ENCODE assay signal across 1 cellular context in genomic region chr20:34397096-34397495, GRCh38.
TF ChIP-seq lines count a peak whose summit lies in the region.

No MANE protein-coding gene starts in this region.

TF ChIP-seq in GM23338, 12 proteins besides CTCF, POLR2A, EP300 and RAD21 (continued from another document):
- no peak for TF ChIP-seq ZNF462 (CRISPR knock-in tag; IDR thresholded peaks at IDR 0.05)
- TF ChIP-seq REST (IDR thresholded peaks at IDR 0.05; ENCODE audit: unreplicated experiment): no peak
- no peak for TF ChIP-seq ETS1 (IDR thresholded peaks at IDR 0.05)
- TF ChIP-seq JUNB (IDR thresholded peaks at IDR 0.05; ENCODE audit: unreplicated experiment): no peak
- no peak for TF ChIP-seq EZH2phosphoT487 (IDR thresholded peaks at IDR 0.05; ENCODE audit: unreplicated experiment)
